In the genomic region with DNA sequence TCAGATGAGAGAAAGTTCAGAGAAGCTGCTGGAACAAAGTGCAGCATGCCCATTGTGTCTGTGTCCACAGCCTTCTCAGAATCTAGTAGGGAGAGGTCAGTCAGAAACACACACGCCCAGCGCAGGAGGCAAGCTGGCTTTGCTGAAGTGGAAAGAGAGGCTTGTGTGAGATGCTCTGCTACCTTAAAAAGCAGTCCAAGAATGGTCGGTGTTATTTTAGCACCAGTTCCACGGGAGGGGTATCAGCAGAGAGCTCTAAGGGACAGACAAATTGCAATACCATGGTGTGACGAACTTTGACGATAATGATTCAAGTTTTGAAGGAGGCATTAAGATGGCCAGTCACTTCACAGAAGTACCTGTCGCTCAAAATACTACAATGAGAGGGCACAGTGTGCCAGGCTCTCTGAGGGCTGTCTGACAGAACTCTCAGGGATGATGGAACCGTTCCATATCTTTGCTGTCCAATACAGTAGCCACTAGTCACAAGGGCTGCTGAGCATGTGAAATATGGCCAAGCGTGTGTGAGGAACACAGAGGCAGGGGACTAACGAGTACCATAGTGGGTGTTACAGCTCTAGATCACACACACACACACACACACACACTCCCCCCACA, we compare ENCODE assay signal across 15 cellular contexts.
DNase-seq lines count a peak whose midpoint lies in the region; ATAC-seq, FAIRE-seq and TF ChIP-seq lines count a peak whose summit lies in the region.
"Had no signal": no experiment of that assay in that cellular context is flagged by ENCODE, and none has a peak within 500 bp of the region (broad histone marks: within the 10 kb centered on the region; RNA-seq: fewer than 3 reads in every experiment).

No MANE protein-coding gene starts in this region.

- BruUV-seq in GM12878 (replicated peaks; lab: Mats Ljungman, UMichigan): no TSS peak

- no peaks in the 10 kb centered on the region for H3K4me1 ChIP-seq in GM12878 (ENCODE audit: control insufficient read depth, insufficient read depth, low read length)
- peaks cover 10% of the 10 kb centered on the region for H3K4me1 ChIP-seq in cardiac muscle cell (ENCODE audit: low read depth)

- no peaks in the 10 kb centered on the region for H3K79me2 ChIP-seq in GM12878 (ENCODE audit: control insufficient read depth, insufficient read depth, low read length)

- no peak for ATAC-seq in GM12878
- ATAC-seq in left ventricle myocardium superior: peak; percentile 99
- ATAC-seq in activated CD4-positive, CD25-positive, alpha-beta regulatory T cell treated with anti-CD3 and anti-CD28 coated beads, Interleukin-2, amount 50 U/mL, for 24 hours: no peak
- ATAC-seq: CD8-positive, alpha-beta T cell; HCT116; HepG2 had no signal

- TF ChIP-seq EP300 in GM12878 (IDR thresholded peaks at IDR 0.05; ENCODE audit: borderline replicate concordance in 1 of 2, control insufficient read depth in 1 of 2, low read depth in 2 of 2, low read length in 2 of 2): no peak

- TF ChIP-seq POLR2A in GM12878 (IDR thresholded peaks at IDR 0.05; ENCODE audit: low read depth, low read length): no peak

- no peaks in the 10 kb centered on the region for H4K20me1 ChIP-seq in GM12878 (ENCODE audit: control insufficient read depth, insufficient read depth)

- H3K36me3 ChIP-seq in GM12878 (ENCODE audit: control insufficient read depth in 2 of 2, insufficient read depth in 2 of 2, low read length in 1 of 2) (no peaks in the 10 kb centered on the region; a peak in 1 of 4 replicates), cardiac muscle cell (no peaks in the 10 kb centered on the region)

- RAD21 ChIA-PET in GM12878 (lab: Charles Lee; ENCODE audit: unreplicated experiment): no interaction called here

- H3K4me3 ChIP-seq in GM12878 (no peak overlapping the region), cardiac muscle cell (no peak overlapping the region)

- H3K4me2 ChIP-seq in GM12878 (ENCODE audit: control insufficient read depth, insufficient read depth): no peak overlapping the region

- SMC1A ChIA-PET in GM12878 (lab: Charles Lee; ENCODE audit: uncharacterized antibody, unreplicated experiment): interaction anchor here (0.7 kb wide), 1 partner anchor 14 kb away, joined by 3 read pairs; no protein-coding TSS in a partner anchor

- H3K27ac ChIP-seq in GM12878 (ENCODE audit: control insufficient read depth, insufficient read depth) (no peak overlapping the region), cardiac muscle cell (peak overlapping the region; percentile 42)

- DNase-seq in GM12878 (ENCODE audit: low read depth, low spot score): no peak
- DNase-seq in cardiac muscle cell (ENCODE audit: low read depth in 1 of 2, low spot score in 1 of 2): peak in 1 of 2 donors; percentile 42
- peak; percentile 58 for DNase-seq in left ventricle myocardium superior
- DNase-seq in cerebellar nuclear complex (lab: John Stamatoyannopoulos, UW): no peak
- DNase-seq in SW 1271 (lab: John Stamatoyannopoulos, UW): no peak
- no peak for DNase-seq in NCI-H446 treated with DMSO at 0.1 percent for 48 hours (lab: John Stamatoyannopoulos, UW)
- DNase-seq: CD8-positive, alpha-beta T cell; COR-L47; DND-41; GF-D8 had no signal

- H3K9ac ChIP-seq in GM12878 (ENCODE audit: control insufficient read depth, insufficient read depth, low read length): no peak overlapping the region

- H3K27me3 ChIP-seq in GM12878 (replicated peaks in 1 of 2; ENCODE audit: control insufficient read depth in 2 of 2, insufficient read depth in 2 of 2, low read length in 1 of 2): no peaks in the 10 kb centered on the region
- no peaks in the 10 kb centered on the region for H3K27me3 ChIP-seq in cardiac muscle cell

- H3K9me3 ChIP-seq in GM12878 (replicated peaks; ENCODE audit: control insufficient read depth, insufficient read depth, low read length) (peaks cover 3% of the 10 kb centered on the region; the same call in 1 of the 3 replicates), cardiac muscle cell (ENCODE audit: low read depth) (no peaks in the 10 kb centered on the region)

- TF ChIP-seq CTCF in GM12878 (IDR thresholded peaks at IDR 0.05 in 2 of 3, conservative IDR thresholded peaks at IDR 0.05 in 1 of 3; ENCODE audit: control insufficient read depth in 2 of 3, extremely low read depth in 1 of 3, insufficient read depth in 1 of 3, low read depth in 3 of 3, low read length in 3 of 3) (no peak), cardiac muscle cell (IDR thresholded peaks at IDR 0.05; ENCODE audit: low read depth, low read length) (no peak)

- intact Hi-C loops in GM12878 (cut with micrococcal nuclease; ENCODE audit: unreplicated experiment): no loop called here
- intact Hi-C loops in left ventricle myocardium superior (cut with micrococcal nuclease): no loop called here

- peak; percentile 35 for FAIRE-seq in GM12878 (lab: Jason Lieb, UNC)
- FAIRE-seq: D721Med, HepG2, HTR-8/SVneo had no signal

- CTCF ChIA-PET in GM12878 (lab: Yijun Ruan, JAX): no interaction called here

- in situ Hi-C loops in GM12878 (cut with MboI): no loop called here

- no peak for TF ChIP-seq RAD21 in GM12878 (IDR thresholded peaks at IDR 0.05; ENCODE audit: insufficient read depth, low read depth, low read length)

- POLR2A ChIA-PET in GM12878 (lab: Charles Lee): no interaction called here

- 58% methylated on average over 10 of the region's 10 CpGs for WGBS in GM12878 (ENCODE audit: insufficient coverage, insufficient replicate concordance, low lambda C conversion rate, missing lambda C conversion rate)

- H2AFZ ChIP-seq in GM12878 (ENCODE audit: control insufficient read depth, low read depth, low read length): no peak overlapping the region

TF ChIP-seq in GM12878, 131 proteins besides CTCF, POLR2A, EP300 and RAD21 (continues in another document):
- no peak for TF ChIP-seq SMAD1 (IDR thresholded peaks at IDR 0.05; ENCODE audit: low read depth, partially characterized antibody)
- TF ChIP-seq POLR2AphosphoS2 (IDR thresholded peaks at IDR 0.05; ENCODE audit: low read depth, low read length): no peak
- TF ChIP-seq GABPA (IDR thresholded peaks at IDR 0.05; ENCODE audit: low read depth): no peak
- TF ChIP-seq SP1 (IDR thresholded peaks at IDR 0.05; ENCODE audit: low read depth, low read length): no peak
- no peak for TF ChIP-seq ETV6 (conservative IDR thresholded peaks at IDR 0.05 in 1 of 2, IDR thresholded peaks at IDR 0.05 in 1 of 2; ENCODE audit: borderline replicate concordance in 1 of 2, low read depth in 1 of 2)
- TF ChIP-seq ZBED1 (IDR thresholded peaks at IDR 0.05; ENCODE audit: borderline replicate concordance): no peak
- TF ChIP-seq ATF2 (IDR thresholded peaks at IDR 0.05; ENCODE audit: low read length): no peak
- no peak for TF ChIP-seq HSF1 (IDR thresholded peaks at IDR 0.05; ENCODE audit: low read depth, low read length)
- TF ChIP-seq TAF1 (IDR thresholded peaks at IDR 0.05; ENCODE audit: borderline replicate concordance, low read depth, low read length): no peak
- TF ChIP-seq, protein P1, sequence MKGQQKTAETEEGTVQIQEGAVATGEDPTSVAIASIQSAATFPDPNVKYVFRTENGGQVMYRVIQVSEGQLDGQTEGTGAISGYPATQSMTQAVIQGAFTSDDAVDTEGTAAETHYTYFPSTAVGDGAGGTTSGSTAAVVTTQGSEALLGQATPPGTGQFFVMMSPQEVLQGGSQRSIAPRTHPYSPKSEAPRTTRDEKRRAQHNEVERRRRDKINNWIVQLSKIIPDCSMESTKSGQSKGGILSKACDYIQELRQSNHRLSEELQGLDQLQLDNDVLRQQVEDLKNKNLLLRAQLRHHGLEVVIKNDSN (IDR thresholded peaks at IDR 0.05; ENCODE audit: borderline replicate concordance, extremely low read length, insufficient read depth, low read depth, low read length): no peak
- TF ChIP-seq E2F8 (IDR thresholded peaks at IDR 0.05; ENCODE audit: low read depth, partially characterized antibody): no peak
- no peak for TF ChIP-seq TCF7 (IDR thresholded peaks at IDR 0.05; ENCODE audit: borderline replicate concordance)
